ENCODE assay signal across 23 cellular contexts in genomic region chr2:20027260-20027677, GRCh38. TPM values are rescaled to one million over a fixed set of nuclear protein-coding genes. Genes with fewer than 3 reads are reported as not detected.
DNase-seq lines count a peak whose midpoint lies in the region; ATAC-seq and TF ChIP-seq lines count a peak whose summit lies in the region.
"Had no signal": no experiment of that assay in that cellular context is flagged by ENCODE, and none has a peak within 500 bp of the region (broad histone marks: within the 10 kb centered on the region; RNA-seq: fewer than 3 reads in every experiment).

No MANE protein-coding gene starts in this region.

- H3K4me1 ChIP-seq in esophagus squamous epithelium = peaks cover 0 to 4% (median 0%) of the 10 kb centered on the region in 3 donors
- peaks cover 3% of the 10 kb centered on the region for H3K4me1 ChIP-seq in rectal smooth muscle tissue (ENCODE audit: control insufficient read depth, insufficient read depth, low read length)

- H3K27ac ChIP-seq in C4-2B (peak overlapping the region; percentile 21; the same call in 1 of the 2 replicates), esophagus squamous epithelium (peak overlapping the region in 3 of 4 donors; percentile 33 to 66 (median 60)), rectal smooth muscle tissue (ENCODE audit: low read depth, low read length) (peak overlapping the region; percentile 57)

- no peak for TF ChIP-seq POLR2A in esophagus squamous epithelium (IDR thresholded peaks at IDR 0.05)

- H3K36me3 ChIP-seq in esophagus squamous epithelium = peaks cover 0 to 54% (median 3%) of the 10 kb centered on the region in 3 donors
- H3K36me3 ChIP-seq in rectal smooth muscle tissue (ENCODE audit: control insufficient read depth, insufficient read depth, low read length) = peaks cover 12% of the 10 kb centered on the region

- no peak overlapping the region for H3K9ac ChIP-seq in rectal smooth muscle tissue (ENCODE audit: low read length)

- H3K4me3 ChIP-seq in esophagus squamous epithelium (no peak overlapping the region), rectal smooth muscle tissue (ENCODE audit: low read length) (no peak overlapping the region)
- H3K4me3 ChIP-seq: MG63, tibial nerve had no signal

- H3K9me3 ChIP-seq in esophagus squamous epithelium = peaks cover 0 to 7% (median 0%) of the 10 kb centered on the region in 3 donors

- no peak for ATAC-seq in HG03432 (IDR thresholded peaks at IDR 0.05; ENCODE audit: unreplicated experiment)
- ATAC-seq: left lobe of liver; naive thymus-derived CD4-positive, alpha-beta T cell had no signal

- no peak for TF ChIP-seq CTCF in C4-2B (conservative IDR thresholded peaks at IDR 0.05)
- TF ChIP-seq CTCF in esophagus squamous epithelium (IDR thresholded peaks at IDR 0.05) = no peak

- WGBS in esophagus squamous epithelium, 2 donors = 50 to 67% methylated on average over 4 of the region's 4 CpGs

- intact Hi-C loops in esophagus squamous epithelium (cut with DNase I) = no loop called here

- H3K27me3 ChIP-seq in esophagus squamous epithelium = no peaks in the 10 kb centered on the region
- no peaks in the 10 kb centered on the region for H3K27me3 ChIP-seq in rectal smooth muscle tissue (ENCODE audit: control insufficient read depth, insufficient read depth, low read length)
- H3K27me3 ChIP-seq: MG63, tibial nerve had no signal

- peak; percentile 64 for DNase-seq in HuH-7 (ENCODE audit: low spot score)
- DNase-seq in esophagus squamous epithelium (lab: John Stamatoyannopoulos, UW) = no peak
- no peak for DNase-seq in AG08395 (ENCODE audit: low spot score)
- DNase-seq in DMS79 (lab: John Stamatoyannopoulos, UW) = no peak
- DNase-seq in stimulated activated CD4-positive, alpha-beta T cell treated with anti-CD3 and anti-CD28 coated beads, Interleukin-12 subunit alpha, Interleukin-12 subunit beta, amount 100 ng/mL, for 4 hours = no peak
- DNase-seq: activated CD4-positive, alpha-beta T cell treated with anti-CD3 and anti-CD28 coated beads for 1 hour; activated naive CD4-positive, alpha-beta T cell; activated T-cell treated with anti-CD3 and anti-CD28 coated beads, Interleukin-2, amount 50 U/mL, for 24 hours; DND-41; effector CD4-positive, alpha-beta T cell; MG63; naive thymus-derived CD4-positive, alpha-beta T cell; NCI-H146; NCI-H2171 treated with DMSO at 0.1 percent for 48 hours; NCI-H69; SHP77; stimulated activated CD4-positive, alpha-beta T cell treated with anti-CD3 and anti-CD28 coated beads, Interleukin-1b, Interleukin-23, amount 100 ng/mL, for 48 hours; stimulated activated naive CD4-positive, alpha-beta T cell had no signal

RNA-seq across cellular contexts. Expression of gene MATN3, which starts 14.8 kb away (rescaled TPM):
- total RNA-seq in esophagus squamous epithelium = 1 to 10 TPM in 1 of 4 donors, under 1 TPM in 2, not detected in 1; 0.45 to 1.3 (median 0.92) TPM
- total RNA-seq: naive thymus-derived CD4-positive, alpha-beta T cell had no signal

RNA-seq across cellular contexts. Expression of gene LAPTM4A, which starts 24.2 kb away (rescaled TPM):
- total RNA-seq in esophagus squamous epithelium = 100 to 1,000 TPM in 2 of 4 donors, 10 to 100 TPM in 2; 71.0 to 144 (median 98.2) TPM

RNA-seq across cellular contexts. Expression of gene WDR35, which starts 37.4 kb away (rescaled TPM):
- 1 to 10 TPM in 3 of 4 donors, under 1 TPM in 1; 0.83 to 7.2 (median 4.5) TPM for total RNA-seq in esophagus squamous epithelium
